In the genomic region with DNA sequence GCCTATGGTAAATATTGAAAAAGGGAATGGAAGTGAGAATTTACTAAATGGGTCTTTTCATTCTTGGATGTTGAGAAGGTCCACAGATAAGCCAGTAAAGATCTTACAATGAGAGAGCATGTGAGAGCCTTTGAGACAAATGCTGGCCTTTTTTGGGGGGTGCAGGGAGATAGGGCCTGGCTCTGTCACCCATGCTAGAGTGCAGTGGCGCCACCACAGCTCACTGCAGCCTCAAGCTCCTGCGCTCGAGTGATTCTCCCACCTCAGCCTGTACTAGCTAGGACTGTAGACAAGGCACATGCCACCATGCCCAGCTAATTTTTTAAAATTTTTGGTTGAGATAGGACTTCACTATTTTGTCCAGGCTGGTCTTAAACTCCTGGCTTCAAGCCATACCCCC, we compare ENCODE assay signal across 1 cellular context.
TF ChIP-seq lines count a peak whose summit lies in the region.

No MANE protein-coding gene starts in this region.

TF ChIP-seq in K562, 482 proteins besides CTCF, POLR2A, EP300 and RAD21 (continued from another document):
- TF ChIP-seq, protein P1, sequence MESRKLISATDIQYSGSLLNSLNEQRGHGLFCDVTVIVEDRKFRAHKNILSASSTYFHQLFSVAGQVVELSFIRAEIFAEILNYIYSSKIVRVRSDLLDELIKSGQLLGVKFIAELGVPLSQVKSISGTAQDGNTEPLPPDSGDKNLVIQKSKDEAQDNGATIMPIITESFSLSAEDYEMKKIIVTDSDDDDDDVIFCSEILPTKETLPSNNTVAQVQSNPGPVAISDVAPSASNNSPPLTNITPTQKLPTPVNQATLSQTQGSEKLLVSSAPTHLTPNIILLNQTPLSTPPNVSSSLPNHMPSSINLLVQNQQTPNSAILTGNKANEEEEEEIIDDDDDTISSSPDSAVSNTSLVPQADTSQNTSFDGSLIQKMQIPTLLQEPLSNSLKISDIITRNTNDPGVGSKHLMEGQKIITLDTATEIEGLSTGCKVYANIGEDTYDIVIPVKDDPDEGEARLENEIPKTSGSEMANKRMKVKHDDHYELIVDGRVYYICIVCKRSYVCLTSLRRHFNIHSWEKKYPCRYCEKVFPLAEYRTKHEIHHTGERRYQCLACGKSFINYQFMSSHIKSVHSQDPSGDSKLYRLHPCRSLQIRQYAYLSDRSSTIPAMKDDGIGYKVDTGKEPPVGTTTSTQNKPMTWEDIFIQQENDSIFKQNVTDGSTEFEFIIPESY (CRISPR knock-in tag; IDR thresholded peaks at IDR 0.05) = peak; percentile 67
- TF ChIP-seq, protein P2, sequence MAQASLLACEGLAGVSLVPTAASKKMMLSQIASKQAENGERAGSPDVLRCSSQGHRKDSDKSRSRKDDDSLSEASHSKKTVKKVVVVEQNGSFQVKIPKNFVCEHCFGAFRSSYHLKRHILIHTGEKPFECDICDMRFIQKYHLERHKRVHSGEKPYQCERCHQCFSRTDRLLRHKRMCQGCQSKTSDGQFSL (CRISPR knock-in tag; IDR thresholded peaks at IDR 0.05) = no peak
- TF ChIP-seq, protein P2 (tag; IDR thresholded peaks at IDR 0.05) = peak in 1 of 2 experiments; percentile 45; a peak in 1 of 4 replicates
